In the genomic region with DNA sequence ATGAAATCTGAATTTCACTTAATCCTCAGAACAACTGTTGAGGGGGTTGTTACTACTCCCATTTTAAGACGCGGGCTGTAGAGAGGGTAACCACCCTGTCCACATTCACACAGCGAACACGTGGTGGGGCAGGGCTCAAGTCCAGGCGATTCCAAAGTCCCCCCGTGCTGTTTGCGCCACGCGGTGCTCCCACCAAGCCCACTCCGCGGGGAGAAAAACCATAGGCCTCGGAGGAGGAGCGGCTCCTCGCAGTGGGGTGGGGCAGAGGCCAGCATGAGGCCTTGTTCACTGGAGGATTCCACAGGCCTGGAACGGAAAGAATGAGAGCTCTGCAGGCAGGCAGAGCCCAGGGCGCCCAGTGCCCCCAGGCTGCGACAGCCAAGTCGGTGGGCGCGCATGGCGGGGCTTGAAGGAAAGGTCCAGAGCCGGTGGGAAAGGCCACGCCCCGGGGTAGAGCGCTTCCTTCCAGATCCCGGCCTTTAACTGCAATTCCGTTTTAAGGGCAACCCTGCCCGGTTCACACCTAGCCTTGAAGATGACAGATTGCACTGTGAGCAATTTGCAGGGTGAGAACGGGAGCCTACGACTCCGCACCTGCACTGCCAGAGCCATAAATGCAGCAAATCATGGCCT, we compare ENCODE assay signal across 8 cellular contexts.
DNase-seq lines count a peak whose midpoint lies in the region; TF ChIP-seq lines count a peak whose summit lies in the region.

No MANE protein-coding gene starts in this region.

- no peaks in the 10 kb centered on the region for H3K36me3 ChIP-seq in HEK293 (ENCODE audit: control insufficient read depth in 2 of 2, insufficient read depth in 1 of 2, low read length in 2 of 2)

- peaks cover 3% of the 10 kb centered on the region for H3K4me1 ChIP-seq in HEK293 (ENCODE audit: control insufficient read depth, insufficient read depth, low read length)

- CTCF ChIA-PET in HEK293 (lab: Yijun Ruan, JAX) = interaction anchor here (0.6 kb wide), 1 partner anchor 777 kb away, joined by 3 read pairs; no protein-coding TSS in a partner anchor

- DNase-seq in DMS79 (lab: John Stamatoyannopoulos, UW) (peak; percentile 38), NCI-H146 (lab: John Stamatoyannopoulos, UW) (peak; percentile 79), lung microvascular endothelial cell (ENCODE audit: low read depth in 2 of 2) (peak; percentile 57 to 65), HPDE6-E6E7 (ENCODE audit: extremely low spot score) (no peak)
- peak; percentile 52 for DNase-seq in activated CD4-positive, CD25-positive, alpha-beta regulatory T cell treated with anti-CD3 and anti-CD28 coated beads, Interleukin-2, amount 50 U/mL, for 72 hours
- peak; percentile 33 for DNase-seq in stimulated activated naive CD4-positive, alpha-beta T cell treated with Interleukin-2 at 50 U/mL for 16 hours (lab: John Stamatoyannopoulos, UW)

- H3K27ac ChIP-seq in HEK293 (ENCODE audit: extremely low read depth, low read depth, low read length) (peak overlapping the region; percentile 63; the same call in 1 of the 2 replicates), cingulate gyrus (ENCODE audit: low read depth, low read length) (peak overlapping the region; percentile 84)

- no peak for TF ChIP-seq CTCF in HEK293 (tag by site-specific recombination; IDR thresholded peaks at IDR 0.05)

- H3K9me3 ChIP-seq in HEK293 (ENCODE audit: control insufficient read depth, insufficient read depth, low read depth, low read length) = no peaks in the 10 kb centered on the region

- POLR2A ChIA-PET in HEK293 (lab: Yijun Ruan, JAX) = interaction anchor here (1.5 kb wide), 1 partner anchor 162 kb away, joined by 17 read pairs; a partner anchor contains a TSS

- H3K4me3 ChIP-seq in HEK293 (ENCODE audit: low read depth, low read length) = no peak overlapping the region

TF ChIP-seq in HEK293, 187 proteins besides CTCF, POLR2A, EP300 and RAD21 (continues in another document):
- TF ChIP-seq ZNF10 (tag by site-specific recombination; IDR thresholded peaks at IDR 0.05) (no peak), ZNF324 (tag by site-specific recombination; IDR thresholded peaks at IDR 0.05) (no peak), ZNF132 (tag by site-specific recombination; IDR thresholded peaks at IDR 0.05; ENCODE audit: borderline replicate concordance) (no peak), ZNF596 (tag by site-specific recombination; IDR thresholded peaks at IDR 0.05) (no peak), KLF1 (tag by site-specific recombination; IDR thresholded peaks at IDR 0.05) (no peak), ZNF223 (tag by site-specific recombination; IDR thresholded peaks at IDR 0.05) (no peak), ZBTB8A (tag by site-specific recombination; IDR thresholded peaks at IDR 0.05) (no peak), ZNF138 (tag by site-specific recombination; IDR thresholded peaks at IDR 0.05; ENCODE audit: borderline replicate concordance) (no peak), ZNF350 (tag by site-specific recombination; IDR thresholded peaks at IDR 0.05) (no peak), ZFHX2 (tag by site-specific recombination; conservative IDR thresholded peaks at IDR 0.05) (no peak), ZNF335 (tag by site-specific recombination; conservative IDR thresholded peaks at IDR 0.05) (no peak; the same call in none of the 2 replicates), ZBTB20 (tag by site-specific recombination; IDR thresholded peaks at IDR 0.05) (peak; percentile 73), ZNF426 (tag by site-specific recombination; IDR thresholded peaks at IDR 0.05) (no peak), ZNF133 (tag by site-specific recombination; IDR thresholded peaks at IDR 0.05) (no peak), KLF9 (tag by site-specific recombination; IDR thresholded peaks at IDR 0.05; ENCODE audit: low read depth) (no peak)
- TF ChIP-seq, protein P1, sequence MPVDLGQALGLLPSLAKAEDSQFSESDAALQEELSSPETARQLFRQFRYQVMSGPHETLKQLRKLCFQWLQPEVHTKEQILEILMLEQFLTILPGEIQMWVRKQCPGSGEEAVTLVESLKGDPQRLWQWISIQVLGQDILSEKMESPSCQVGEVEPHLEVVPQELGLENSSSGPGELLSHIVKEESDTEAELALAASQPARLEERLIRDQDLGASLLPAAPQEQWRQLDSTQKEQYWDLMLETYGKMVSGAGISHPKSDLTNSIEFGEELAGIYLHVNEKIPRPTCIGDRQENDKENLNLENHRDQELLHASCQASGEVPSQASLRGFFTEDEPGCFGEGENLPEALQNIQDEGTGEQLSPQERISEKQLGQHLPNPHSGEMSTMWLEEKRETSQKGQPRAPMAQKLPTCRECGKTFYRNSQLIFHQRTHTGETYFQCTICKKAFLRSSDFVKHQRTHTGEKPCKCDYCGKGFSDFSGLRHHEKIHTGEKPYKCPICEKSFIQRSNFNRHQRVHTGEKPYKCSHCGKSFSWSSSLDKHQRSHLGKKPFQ (tag by site-specific recombination; IDR thresholded peaks at IDR 0.05) = peak; percentile 100
- TF ChIP-seq, protein P2, sequence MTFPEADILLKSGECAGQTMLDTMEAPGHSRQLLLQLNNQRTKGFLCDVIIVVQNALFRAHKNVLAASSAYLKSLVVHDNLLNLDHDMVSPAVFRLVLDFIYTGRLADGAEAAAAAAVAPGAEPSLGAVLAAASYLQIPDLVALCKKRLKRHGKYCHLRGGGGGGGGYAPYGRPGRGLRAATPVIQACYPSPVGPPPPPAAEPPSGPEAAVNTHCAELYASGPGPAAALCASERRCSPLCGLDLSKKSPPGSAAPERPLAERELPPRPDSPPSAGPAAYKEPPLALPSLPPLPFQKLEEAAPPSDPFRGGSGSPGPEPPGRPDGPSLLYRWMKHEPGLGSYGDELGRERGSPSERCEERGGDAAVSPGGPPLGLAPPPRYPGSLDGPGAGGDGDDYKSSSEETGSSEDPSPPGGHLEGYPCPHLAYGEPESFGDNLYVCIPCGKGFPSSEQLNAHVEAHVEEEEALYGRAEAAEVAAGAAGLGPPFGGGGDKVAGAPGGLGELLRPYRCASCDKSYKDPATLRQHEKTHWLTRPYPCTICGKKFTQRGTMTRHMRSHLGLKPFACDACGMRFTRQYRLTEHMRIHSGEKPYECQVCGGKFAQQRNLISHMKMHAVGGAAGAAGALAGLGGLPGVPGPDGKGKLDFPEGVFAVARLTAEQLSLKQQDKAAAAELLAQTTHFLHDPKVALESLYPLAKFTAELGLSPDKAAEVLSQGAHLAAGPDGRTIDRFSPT (tag by site-specific recombination; IDR thresholded peaks at IDR 0.05) = peak; percentile 35; the same call in 1 of the 2 replicates
- TF ChIP-seq, protein P3, sequence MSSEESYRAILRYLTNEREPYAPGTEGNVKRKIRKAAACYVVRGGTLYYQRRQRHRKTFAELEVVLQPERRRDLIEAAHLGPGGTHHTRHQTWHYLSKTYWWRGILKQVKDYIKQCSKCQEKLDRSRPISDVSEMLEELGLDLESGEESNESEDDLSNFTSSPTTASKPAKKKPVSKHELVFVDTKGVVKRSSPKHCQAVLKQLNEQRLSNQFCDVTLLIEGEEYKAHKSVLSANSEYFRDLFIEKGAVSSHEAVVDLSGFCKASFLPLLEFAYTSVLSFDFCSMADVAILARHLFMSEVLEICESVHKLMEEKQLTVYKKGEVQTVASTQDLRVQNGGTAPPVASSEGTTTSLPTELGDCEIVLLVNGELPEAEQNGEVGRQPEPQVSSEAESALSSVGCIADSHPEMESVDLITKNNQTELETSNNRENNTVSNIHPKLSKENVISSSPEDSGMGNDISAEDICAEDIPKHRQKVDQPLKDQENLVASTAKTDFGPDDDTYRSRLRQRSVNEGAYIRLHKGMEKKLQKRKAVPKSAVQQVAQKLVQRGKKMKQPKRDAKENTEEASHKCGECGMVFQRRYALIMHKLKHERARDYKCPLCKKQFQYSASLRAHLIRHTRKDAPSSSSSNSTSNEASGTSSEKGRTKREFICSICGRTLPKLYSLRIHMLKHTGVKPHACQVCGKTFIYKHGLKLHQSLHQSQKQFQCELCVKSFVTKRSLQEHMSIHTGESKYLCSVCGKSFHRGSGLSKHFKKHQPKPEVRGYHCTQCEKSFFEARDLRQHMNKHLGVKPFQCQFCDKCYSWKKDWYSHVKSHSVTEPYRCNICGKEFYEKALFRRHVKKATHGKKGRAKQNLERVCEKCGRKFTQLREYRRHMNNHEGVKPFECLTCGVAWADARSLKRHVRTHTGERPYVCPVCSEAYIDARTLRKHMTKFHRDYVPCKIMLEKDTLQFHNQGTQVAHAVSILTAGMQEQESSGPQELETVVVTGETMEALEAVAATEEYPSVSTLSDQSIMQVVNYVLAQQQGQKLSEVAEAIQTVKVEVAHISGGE (tag by site-specific recombination; conservative IDR thresholded peaks at IDR 0.05; ENCODE audit: low read depth) = no peak
- TF ChIP-seq, protein P4, sequence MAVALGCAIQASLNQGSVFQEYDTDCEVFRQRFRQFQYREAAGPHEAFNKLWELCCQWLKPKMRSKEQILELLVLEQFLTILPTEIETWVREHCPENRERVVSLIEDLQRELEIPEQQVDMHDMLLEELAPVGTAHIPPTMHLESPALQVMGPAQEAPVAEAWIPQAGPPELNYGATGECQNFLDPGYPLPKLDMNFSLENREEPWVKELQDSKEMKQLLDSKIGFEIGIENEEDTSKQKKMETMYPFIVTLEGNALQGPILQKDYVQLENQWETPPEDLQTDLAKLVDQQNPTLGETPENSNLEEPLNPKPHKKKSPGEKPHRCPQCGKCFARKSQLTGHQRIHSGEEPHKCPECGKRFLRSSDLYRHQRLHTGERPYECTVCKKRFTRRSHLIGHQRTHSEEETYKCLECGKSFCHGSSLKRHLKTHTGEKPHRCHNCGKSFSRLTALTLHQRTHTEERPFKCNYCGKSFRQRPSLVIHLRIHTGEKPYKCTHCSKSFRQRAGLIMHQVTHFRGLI (tag by site-specific recombination; IDR thresholded peaks at IDR 0.05) = peak; percentile 50; the same call in 1 of the 2 replicates
- TF ChIP-seq, protein P5, sequence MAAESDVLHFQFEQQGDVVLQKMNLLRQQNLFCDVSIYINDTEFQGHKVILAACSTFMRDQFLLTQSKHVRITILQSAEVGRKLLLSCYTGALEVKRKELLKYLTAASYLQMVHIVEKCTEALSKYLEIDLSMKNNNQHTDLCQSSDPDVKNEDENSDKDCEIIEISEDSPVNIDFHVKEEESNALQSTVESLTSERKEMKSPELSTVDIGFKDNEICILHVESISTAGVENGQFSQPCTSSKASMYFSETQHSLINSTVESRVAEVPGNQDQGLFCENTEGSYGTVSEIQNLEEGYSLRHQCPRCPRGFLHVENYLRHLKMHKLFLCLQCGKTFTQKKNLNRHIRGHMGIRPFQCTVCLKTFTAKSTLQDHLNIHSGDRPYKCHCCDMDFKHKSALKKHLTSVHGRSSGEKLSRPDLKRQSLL (tag by site-specific recombination; IDR thresholded peaks at IDR 0.05) = no peak
